In the genomic region with DNA sequence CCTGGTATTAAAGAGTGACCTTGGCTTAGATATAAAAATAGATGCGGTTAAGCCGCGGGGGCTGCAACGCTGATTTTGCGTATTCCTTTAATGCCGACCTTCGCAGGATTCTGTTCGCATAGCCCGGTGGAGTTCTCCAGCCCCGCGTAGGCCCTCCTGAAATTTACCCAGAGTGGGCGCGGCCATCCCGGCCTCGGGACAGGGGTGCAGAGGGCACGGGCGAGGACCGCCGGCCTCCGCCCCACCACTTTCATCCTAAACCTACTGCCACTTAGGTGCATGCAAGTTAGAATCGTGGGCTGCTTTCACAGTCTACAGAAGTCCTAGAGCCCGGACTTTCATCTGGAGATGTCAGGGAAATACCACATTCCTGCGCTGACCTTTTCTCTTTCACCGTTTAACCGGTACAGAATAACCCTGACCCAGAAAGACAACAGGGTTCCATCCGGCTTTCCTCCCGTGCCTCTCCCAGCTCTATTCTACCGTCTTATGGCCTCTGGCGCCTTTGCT, we compare ENCODE assay signal across 8 cellular contexts. TPM values are rescaled to one million over a fixed set of nuclear protein-coding genes. Genes with fewer than 3 reads are reported as not detected.
DNase-seq lines count a peak whose midpoint lies in the region; ATAC-seq and TF ChIP-seq lines count a peak whose summit lies in the region.

No MANE protein-coding gene starts in this region.

- peaks cover 13% of the 10 kb centered on the region for H3K4me1 Mint-ChIP-seq in activated CD8-positive, alpha-beta memory T cell treated with anti-CD3 and anti-CD28 coated beads, Interleukin-2, amount 10 ng/mL, durations not matched to agents 7 days and 5 days
- peaks cover 20% of the 10 kb centered on the region for H3K4me1 Mint-ChIP-seq in progenitor cell of endocrine pancreas (ENCODE audit: low read depth)

- no peaks in the 10 kb centered on the region for H3K27me3 ChIP-seq in WERI-Rb-1 (ENCODE audit: insufficient read depth, low read depth, severe bottlenecking)
- H3K27me3 ChIP-seq in cardiac muscle cell: no peaks in the 10 kb centered on the region

- H3K9me3 Mint-ChIP-seq in activated CD8-positive, alpha-beta memory T cell treated with anti-CD3 and anti-CD28 coated beads, Interleukin-2, amount 10 ng/mL, durations not matched to agents 7 days and 5 days (ENCODE audit: low read depth): no peaks in the 10 kb centered on the region
- H3K9me3 Mint-ChIP-seq in progenitor cell of endocrine pancreas (ENCODE audit: low read depth): no peaks in the 10 kb centered on the region

- H3K27ac Mint-ChIP-seq in activated CD8-positive, alpha-beta memory T cell treated with anti-CD3 and anti-CD28 coated beads, Interleukin-2, amount 10 ng/mL, durations not matched to agents 7 days and 5 days: peak overlapping the region; percentile 32
- peak overlapping the region; percentile 97 for H3K27ac Mint-ChIP-seq in progenitor cell of endocrine pancreas

- peak; percentile 14 for ATAC-seq in activated CD8-positive, alpha-beta memory T cell treated with anti-CD3 and anti-CD28 coated beads, Interleukin-2, amount 10 ng/mL, durations not matched to agents 7 days and 5 days
- ATAC-seq in HG03159 (IDR thresholded peaks at IDR 0.05; ENCODE audit: unreplicated experiment) (no peak), GM19035 (IDR thresholded peaks at IDR 0.05; ENCODE audit: unreplicated experiment) (no peak)

- H3K4me3 Mint-ChIP-seq in activated CD8-positive, alpha-beta memory T cell treated with anti-CD3 and anti-CD28 coated beads, Interleukin-2, amount 10 ng/mL, durations not matched to agents 7 days and 5 days: peak overlapping the region; percentile 70
- H3K4me3 Mint-ChIP-seq in progenitor cell of endocrine pancreas (ENCODE audit: low read depth): peak overlapping the region; percentile 87

- H3K36me3 ChIP-seq in WERI-Rb-1 (no peaks in the 10 kb centered on the region), cardiac muscle cell (no peaks in the 10 kb centered on the region)

- no peak for TF ChIP-seq CTCF in WERI-Rb-1 (IDR thresholded peaks at IDR 0.05; ENCODE audit: low read depth, low read length)
- TF ChIP-seq CTCF in cardiac muscle cell (IDR thresholded peaks at IDR 0.05; ENCODE audit: low read depth, low read length): no peak
- no peak for TF ChIP-seq CTCF in progenitor cell of endocrine pancreas (IDR thresholded peaks at IDR 0.05; ENCODE audit: unreplicated experiment)

- H3K4me1 ChIP-seq in cardiac muscle cell (ENCODE audit: low read depth): no peaks in the 10 kb centered on the region

- CTCF ChIA-PET in activated CD8-positive, alpha-beta memory T cell treated with anti-CD3 and anti-CD28 coated beads, Interleukin-2, amount 10 ng/mL, durations not matched to agents 7 days and 5 days (lab: Charles Lee): interaction anchor here (1.2 to 1.3 kb wide), 2 partner anchors 16 to 48 kb away, joined by 3 read pairs; no protein-coding TSS in a partner anchor

- peaks cover 45% of the 10 kb centered on the region for H3K27me3 Mint-ChIP-seq in activated CD8-positive, alpha-beta memory T cell treated with anti-CD3 and anti-CD28 coated beads, Interleukin-2, amount 10 ng/mL, durations not matched to agents 7 days and 5 days
- H3K27me3 Mint-ChIP-seq in progenitor cell of endocrine pancreas: no peaks in the 10 kb centered on the region

- DNase-seq in activated CD8-positive, alpha-beta memory T cell treated with anti-CD3 and anti-CD28 coated beads, Interleukin-2, amount 10 ng/mL, durations not matched to agents 7 days and 5 days: no peak
- DNase-seq in activated CD8-positive, alpha-beta memory T cell treated with anti-CD3 and anti-CD28 coated beads for 24 hours: no peak
- DNase-seq in WERI-Rb-1: no peak
- peak in 1 of 2 donors; percentile 21 for DNase-seq in cardiac muscle cell (ENCODE audit: low read depth in 1 of 2, low spot score in 1 of 2)
- DNase-seq in progenitor cell of endocrine pancreas (ENCODE audit: low spot score, unreplicated experiment): peak; percentile 28
- no peak for DNase-seq in NCI-H345 treated with DMSO at 0.1 percent for 48 hours (lab: John Stamatoyannopoulos, UW; ENCODE audit: unreplicated experiment)

- peaks cover 1% of the 10 kb centered on the region for H3K36me3 Mint-ChIP-seq in activated CD8-positive, alpha-beta memory T cell treated with anti-CD3 and anti-CD28 coated beads, Interleukin-2, amount 10 ng/mL, durations not matched to agents 7 days and 5 days
- peaks cover 1% of the 10 kb centered on the region for H3K36me3 Mint-ChIP-seq in progenitor cell of endocrine pancreas (ENCODE audit: insufficient read depth)

- H3K9me3 ChIP-seq in WERI-Rb-1 (ENCODE audit: severe bottlenecking): no peaks in the 10 kb centered on the region
- H3K9me3 ChIP-seq in cardiac muscle cell (ENCODE audit: low read depth): no peaks in the 10 kb centered on the region

- H3K4me3 ChIP-seq in WERI-Rb-1 (ENCODE audit: low read depth, low read length) (peak overlapping the region; percentile 94), cardiac muscle cell (peak overlapping the region; percentile 73)

- H3K27ac ChIP-seq in WERI-Rb-1: peak overlapping the region; percentile 82
- H3K27ac ChIP-seq in cardiac muscle cell: peak overlapping the region; percentile 74

RNA-seq across cellular contexts. Expression of a gene that starts 0.5 kb away (rescaled TPM):
- total RNA-seq in activated CD8-positive, alpha-beta memory T cell treated with anti-CD3 and anti-CD28 coated beads, Interleukin-2, amount 10 ng/mL, durations not matched to agents 7 days and 5 days: 1 to 10 TPM; 4.5 to 5.8 TPM
- 28.7 and 30.1 TPM in 2 replicates for total RNA-seq in cardiac muscle cell
- 3.9 and 6.1 TPM in 2 replicates for polyA plus RNA-seq in cardiac muscle cell
- 32.4 and 33.5 TPM in 2 replicates for total RNA-seq in progenitor cell of endocrine pancreas
